ENCODE assay signal across 8 cellular contexts in the genomic region with DNA sequence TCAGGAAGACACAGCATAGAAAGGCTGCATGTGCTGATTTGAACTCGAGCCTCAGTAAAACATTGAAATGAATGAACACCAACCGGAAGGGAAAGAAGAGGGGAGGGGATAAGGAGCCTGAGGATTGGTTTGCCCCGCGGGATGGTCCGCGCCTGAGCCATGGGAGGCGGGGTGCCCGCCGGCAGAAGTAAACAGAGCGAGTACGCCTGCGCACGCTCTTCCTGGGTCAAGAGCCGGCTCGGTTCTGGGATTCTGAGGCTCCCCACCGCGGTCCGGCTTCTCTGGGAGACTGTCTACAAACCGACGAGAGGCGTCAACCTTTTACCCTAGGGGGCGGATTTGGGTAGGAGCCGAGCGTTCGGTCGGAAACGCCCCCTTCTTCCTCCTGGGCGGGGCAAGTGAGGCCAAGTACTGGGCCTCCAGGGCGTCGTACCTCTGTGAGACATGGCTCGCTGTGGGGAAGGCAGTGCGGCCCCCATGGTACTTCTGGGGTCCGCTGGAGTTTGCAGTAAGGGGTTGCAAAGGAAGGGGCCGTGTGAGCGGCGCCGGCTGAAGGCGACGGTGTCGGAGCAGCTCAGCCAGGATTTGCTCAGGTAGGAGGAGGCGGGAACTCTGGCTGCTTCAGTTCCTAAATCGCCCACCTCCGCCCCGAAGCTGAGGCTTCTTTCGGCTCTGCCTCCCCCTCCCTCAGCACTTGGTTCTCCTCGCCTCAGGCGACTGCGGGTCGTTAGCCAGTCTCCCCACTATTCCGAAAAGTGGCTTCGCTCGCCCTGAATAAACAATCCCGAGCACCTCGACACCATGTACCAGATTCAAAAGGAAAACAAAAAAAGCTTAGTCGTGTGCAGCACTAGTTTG. TPM values are rescaled to one million over a fixed set of nuclear protein-coding genes. Genes with fewer than 3 reads are reported as not detected.
DNase-seq lines count a peak whose midpoint lies in the region; ATAC-seq and TF ChIP-seq lines count a peak whose summit lies in the region.

Gene BTBD8, plus strand, starts transcription at position 218 of the 858 bp plus-strand sequence. Its CDS starts 227 bp downstream, at position 445.

- ATAC-seq in HG02588 (IDR thresholded peaks at IDR 0.05; ENCODE audit: unreplicated experiment) (peak; percentile 97), Right ventricle myocardium superior (ENCODE audit: poor library complexity) (peak; percentile 98), thoracic aorta (ENCODE audit: insufficient number of reproducible peaks, low FRiP score, low read depth) (peak; percentile 76)

- no peaks in the 10 kb centered on the region for H3K27me3 Mint-ChIP-seq in activated naive CD8-positive, alpha-beta T cell treated with anti-CD3 and anti-CD28 coated beads for 36 hours

- H3K9me3 ChIP-seq in ovary (peaks cover 0 to under 1% of the 10 kb centered on the region in 2 donors), thoracic aorta (peaks cover 2% of the 10 kb centered on the region)

- H3K9me3 Mint-ChIP-seq in activated naive CD8-positive, alpha-beta T cell treated with anti-CD3 and anti-CD28 coated beads for 36 hours, result peaks cover 7% of the 10 kb centered on the region

- H3K4me1 Mint-ChIP-seq in activated naive CD8-positive, alpha-beta T cell treated with anti-CD3 and anti-CD28 coated beads for 36 hours, result peaks cover 5% of the 10 kb centered on the region

- intact Hi-C loops in Right ventricle myocardium superior (cut with DNase I) (no loop called here), ovary (cut with DNase I) (no loop called here)

- peak; percentile 44 for TF ChIP-seq POLR2A in NB4 (IDR thresholded peaks at IDR 0.05; ENCODE audit: extremely low read depth, insufficient read length)
- peak; percentile 59 for TF ChIP-seq POLR2A in ovary (IDR thresholded peaks at IDR 0.05)

- 0 to 1% (median 1%) methylated on average over 52 to 55 of the region's 55 CpGs for whole genome bisulfite sequencing in ovary, 3 donors

- H3K4me3 ChIP-seq in GM06990 (replicated peaks; ENCODE audit: low read depth, low read length) (peak within 1 kb of the TSS; percentile 70), NB4 (ENCODE audit: low read depth, low read length) (peak within 1 kb of the TSS; percentile 76), ovary (peak within 1 kb of the TSS; percentile 67), thoracic aorta (peak within 1 kb of the TSS; percentile 83)

- DNase-seq in GM06990 (ENCODE audit: extremely low read depth, insufficient read length), result peak; percentile 68
- DNase-seq in NB4 (ENCODE audit: low read depth), result peak; percentile 84
- DNase-seq in SKM-1 (lab: John Stamatoyannopoulos, UW; ENCODE audit: unreplicated experiment), result peak; percentile 37
- DNase-seq in activated naive CD8-positive, alpha-beta T cell treated with anti-CD3 and anti-CD28 coated beads for 36 hours, result peak; percentile 83
- DNase-seq in Right ventricle myocardium superior, result peak; percentile 91
- peak; percentile 84 to 91 (median 90) for DNase-seq in ovary
- peak; percentile 31 for DNase-seq in thoracic aorta (ENCODE audit: low spot score)

- H3K4me1 ChIP-seq in ovary (ENCODE audit: insufficient read depth) (peaks cover 1% of the 10 kb centered on the region), thoracic aorta (ENCODE audit: control insufficient read depth in 1 of 2, low read depth in 2 of 2) (peaks cover 3 to 11% of the 10 kb centered on the region in 2 donors)

- peaks cover 7% of the 10 kb centered on the region for H3K36me3 Mint-ChIP-seq in activated naive CD8-positive, alpha-beta T cell treated with anti-CD3 and anti-CD28 coated beads for 36 hours

- TF ChIP-seq CTCF in GM06990 (IDR thresholded peaks at IDR 0.05; ENCODE audit: insufficient read depth, low read length, poor library complexity, severe bottlenecking) (peak; percentile 6), NB4 (IDR thresholded peaks at IDR 0.05; ENCODE audit: low read depth, low read length) (no peak), ovary (IDR thresholded peaks at IDR 0.05) (peak in 1 of 3 donors; percentile 17), thoracic aorta (IDR thresholded peaks at IDR 0.05) (no peak)

- TF ChIP-seq EP300 in ovary (IDR thresholded peaks at IDR 0.05), result no peak

- H3K27ac ChIP-seq in ovary (peak within 1 kb of the TSS; percentile 40 to 66), thoracic aorta (peak within 1 kb of the TSS; percentile 56 to 58)

- H3K36me3 ChIP-seq in GM06990 (ENCODE audit: control insufficient read depth, insufficient read depth, low read length) (no peaks in the 10 kb centered on the region), ovary (no peaks in the 10 kb centered on the region), thoracic aorta (no peaks in the 10 kb centered on the region)

- H3K27me3 ChIP-seq in GM06990 (replicated peaks; ENCODE audit: control insufficient read depth, insufficient read depth, low read length) (no peaks in the 10 kb centered on the region), ovary (no peaks in the 10 kb centered on the region), thoracic aorta (replicated peaks; ENCODE audit: insufficient read depth) (no peaks in the 10 kb centered on the region)

- peak within 1 kb of the TSS; percentile 96 for H3K4me3 Mint-ChIP-seq in activated naive CD8-positive, alpha-beta T cell treated with anti-CD3 and anti-CD28 coated beads for 36 hours

- H3K27ac Mint-ChIP-seq in activated naive CD8-positive, alpha-beta T cell treated with anti-CD3 and anti-CD28 coated beads for 36 hours, result peak within 1 kb of the TSS; percentile 85

RNA-seq across cellular contexts. Expression of gene BTBD8, which starts in this region (rescaled TPM):
- total RNA-seq in activated naive CD8-positive, alpha-beta T cell treated with anti-CD3 and anti-CD28 coated beads for 36 hours, result 1 to 10 TPM in 1 of 2 experiments, under 1 TPM in 1; 0.93 to 1.1 TPM
- total RNA-seq in Right ventricle myocardium superior (5.9 TPM), ovary (1 to 10 TPM; 2.0 to 7.7 (median 6.6) TPM), thoracic aorta (10 to 100 TPM in 1 of 2 donors, 1 to 10 TPM in 1; 3.8 to 12.9 TPM)
- polyA plus RNA-seq in ovary, result 1 to 10 TPM; 2.5 to 3.1 TPM

Comparison
In these comparisons a context has a peak if more than half of its experiments do, and no peak if none do; other contexts are left out.
1. Peak in every context shown above with its lines: DNase-seq, ATAC-seq, H3K4me3 ChIP-seq and H3K27ac ChIP-seq.
2. DNase-seq: peak in every context shown above with its lines; median percentile 91 in Right ventricle myocardium superior; 90 in ovary; 84 in NB4; 83 in activated naive CD8-positive, alpha-beta T cell treated with anti-CD3 and anti-CD28 coated beads for 36 hours; 68 in GM06990; 37 in SKM-1; 31 in thoracic aorta.